Comparison of ENCODE assay signal across 2 cellular contexts in the genomic region with DNA sequence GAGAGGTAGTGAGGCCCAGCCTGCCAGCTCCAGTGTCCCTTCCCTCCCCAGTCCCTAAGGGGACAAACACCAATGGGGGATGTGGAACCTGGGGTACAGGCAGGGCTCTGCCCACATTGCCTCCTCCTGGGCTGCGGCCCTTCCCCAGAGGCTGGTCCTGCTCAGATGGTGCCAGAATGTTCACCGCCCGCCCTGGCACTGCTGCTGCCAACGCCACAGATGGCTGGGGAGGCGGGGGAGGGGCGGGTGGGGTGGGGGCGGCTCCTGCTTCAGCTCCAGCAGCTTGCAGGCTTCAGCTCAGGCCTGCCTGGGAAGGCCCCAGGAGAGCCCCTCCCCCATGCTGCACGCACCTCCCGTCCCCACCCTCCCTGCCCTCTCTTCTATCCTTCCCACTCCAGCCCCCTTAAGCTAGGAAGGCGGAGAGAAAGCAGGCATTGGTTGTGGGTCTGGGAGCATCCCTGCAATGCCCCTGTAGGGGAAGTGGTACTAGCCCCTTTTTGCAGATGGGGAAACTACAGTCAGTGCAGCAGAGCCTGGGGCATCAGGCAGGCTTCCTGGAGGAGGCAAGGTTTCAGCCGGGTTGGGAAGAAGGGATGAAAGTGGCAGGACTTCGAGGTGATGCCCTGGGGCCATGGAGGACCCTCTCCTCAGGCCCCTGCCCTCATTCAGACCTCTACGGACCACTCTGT.
TF ChIP-seq lines count a peak whose summit lies in the region.

No MANE protein-coding gene starts in this region.

TF ChIP-seq in GM23338, 12 proteins besides CTCF, POLR2A, EP300 and RAD21:
- TF ChIP-seq, protein P1, sequence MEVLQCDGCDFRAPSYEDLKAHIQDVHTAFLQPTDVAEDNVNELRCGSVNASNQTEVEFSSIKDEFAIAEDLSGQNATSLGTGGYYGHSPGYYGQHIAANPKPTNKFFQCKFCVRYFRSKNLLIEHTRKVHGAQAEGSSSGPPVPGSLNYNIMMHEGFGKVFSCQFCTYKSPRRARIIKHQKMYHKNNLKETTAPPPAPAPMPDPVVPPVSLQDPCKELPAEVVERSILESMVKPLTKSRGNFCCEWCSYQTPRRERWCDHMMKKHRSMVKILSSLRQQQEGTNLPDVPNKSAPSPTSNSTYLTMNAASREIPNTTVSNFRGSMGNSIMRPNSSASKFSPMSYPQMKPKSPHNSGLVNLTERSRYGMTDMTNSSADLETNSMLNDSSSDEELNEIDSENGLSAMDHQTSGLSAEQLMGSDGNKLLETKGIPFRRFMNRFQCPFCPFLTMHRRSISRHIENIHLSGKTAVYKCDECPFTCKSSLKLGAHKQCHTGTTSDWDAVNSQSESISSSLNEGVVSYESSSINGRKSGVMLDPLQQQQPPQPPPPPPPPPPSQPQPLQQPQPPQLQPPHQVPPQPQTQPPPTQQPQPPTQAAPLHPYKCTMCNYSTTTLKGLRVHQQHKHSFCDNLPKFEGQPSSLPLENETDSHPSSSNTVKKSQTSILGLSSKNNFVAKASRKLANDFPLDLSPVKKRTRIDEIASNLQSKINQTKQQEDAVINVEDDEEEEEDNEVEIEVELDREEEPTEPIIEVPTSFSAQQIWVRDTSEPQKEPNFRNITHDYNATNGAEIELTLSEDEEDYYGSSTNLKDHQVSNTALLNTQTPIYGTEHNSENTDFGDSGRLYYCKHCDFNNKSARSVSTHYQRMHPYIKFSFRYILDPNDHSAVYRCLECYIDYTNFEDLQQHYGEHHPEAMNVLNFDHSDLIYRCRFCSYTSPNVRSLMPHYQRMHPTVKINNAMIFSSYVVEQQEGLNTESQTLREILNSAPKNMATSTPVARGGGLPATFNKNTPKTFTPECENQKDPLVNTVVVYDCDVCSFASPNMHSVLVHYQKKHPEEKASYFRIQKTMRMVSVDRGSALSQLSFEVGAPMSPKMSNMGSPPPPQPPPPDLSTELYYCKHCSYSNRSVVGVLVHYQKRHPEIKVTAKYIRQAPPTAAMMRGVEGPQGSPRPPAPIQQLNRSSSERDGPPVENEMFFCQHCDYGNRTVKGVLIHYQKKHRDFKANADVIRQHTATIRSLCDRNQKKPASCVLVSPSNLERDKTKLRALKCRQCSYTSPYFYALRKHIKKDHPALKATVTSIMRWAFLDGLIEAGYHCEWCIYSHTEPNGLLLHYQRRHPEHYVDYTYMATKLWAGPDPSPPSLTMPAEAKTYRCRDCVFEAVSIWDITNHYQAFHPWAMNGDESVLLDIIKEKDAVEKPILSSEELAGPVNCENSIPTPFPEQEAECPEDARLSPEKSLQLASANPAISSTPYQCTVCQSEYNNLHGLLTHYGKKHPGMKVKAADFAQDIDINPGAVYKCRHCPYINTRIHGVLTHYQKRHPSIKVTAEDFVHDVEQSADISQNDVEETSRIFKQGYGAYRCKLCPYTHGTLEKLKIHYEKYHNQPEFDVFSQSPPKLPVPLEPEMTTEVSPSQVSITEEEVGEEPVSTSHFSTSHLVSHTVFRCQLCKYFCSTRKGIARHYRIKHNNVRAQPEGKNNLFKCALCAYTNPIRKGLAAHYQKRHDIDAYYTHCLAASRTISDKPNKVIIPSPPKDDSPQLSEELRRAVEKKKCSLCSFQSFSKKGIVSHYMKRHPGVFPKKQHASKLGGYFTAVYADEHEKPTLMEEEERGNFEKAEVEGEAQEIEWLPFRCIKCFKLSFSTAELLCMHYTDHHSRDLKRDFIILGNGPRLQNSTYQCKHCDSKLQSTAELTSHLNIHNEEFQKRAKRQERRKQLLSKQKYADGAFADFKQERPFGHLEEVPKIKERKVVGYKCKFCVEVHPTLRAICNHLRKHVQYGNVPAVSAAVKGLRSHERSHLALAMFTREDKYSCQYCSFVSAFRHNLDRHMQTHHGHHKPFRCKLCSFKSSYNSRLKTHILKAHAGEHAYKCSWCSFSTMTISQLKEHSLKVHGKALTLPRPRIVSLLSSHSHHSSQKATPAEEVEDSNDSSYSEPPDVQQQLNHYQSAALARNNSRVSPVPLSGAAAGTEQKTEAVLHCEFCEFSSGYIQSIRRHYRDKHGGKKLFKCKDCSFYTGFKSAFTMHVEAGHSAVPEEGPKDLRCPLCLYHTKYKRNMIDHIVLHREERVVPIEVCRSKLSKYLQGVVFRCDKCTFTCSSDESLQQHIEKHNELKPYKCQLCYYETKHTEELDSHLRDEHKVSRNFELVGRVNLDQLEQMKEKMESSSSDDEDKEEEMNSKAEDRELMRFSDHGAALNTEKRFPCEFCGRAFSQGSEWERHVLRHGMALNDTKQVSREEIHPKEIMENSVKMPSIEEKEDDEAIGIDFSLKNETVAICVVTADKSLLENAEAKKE (CRISPR knock-in tag; IDR thresholded peaks at IDR 0.05) = no peak
- TF ChIP-seq, protein P2, sequence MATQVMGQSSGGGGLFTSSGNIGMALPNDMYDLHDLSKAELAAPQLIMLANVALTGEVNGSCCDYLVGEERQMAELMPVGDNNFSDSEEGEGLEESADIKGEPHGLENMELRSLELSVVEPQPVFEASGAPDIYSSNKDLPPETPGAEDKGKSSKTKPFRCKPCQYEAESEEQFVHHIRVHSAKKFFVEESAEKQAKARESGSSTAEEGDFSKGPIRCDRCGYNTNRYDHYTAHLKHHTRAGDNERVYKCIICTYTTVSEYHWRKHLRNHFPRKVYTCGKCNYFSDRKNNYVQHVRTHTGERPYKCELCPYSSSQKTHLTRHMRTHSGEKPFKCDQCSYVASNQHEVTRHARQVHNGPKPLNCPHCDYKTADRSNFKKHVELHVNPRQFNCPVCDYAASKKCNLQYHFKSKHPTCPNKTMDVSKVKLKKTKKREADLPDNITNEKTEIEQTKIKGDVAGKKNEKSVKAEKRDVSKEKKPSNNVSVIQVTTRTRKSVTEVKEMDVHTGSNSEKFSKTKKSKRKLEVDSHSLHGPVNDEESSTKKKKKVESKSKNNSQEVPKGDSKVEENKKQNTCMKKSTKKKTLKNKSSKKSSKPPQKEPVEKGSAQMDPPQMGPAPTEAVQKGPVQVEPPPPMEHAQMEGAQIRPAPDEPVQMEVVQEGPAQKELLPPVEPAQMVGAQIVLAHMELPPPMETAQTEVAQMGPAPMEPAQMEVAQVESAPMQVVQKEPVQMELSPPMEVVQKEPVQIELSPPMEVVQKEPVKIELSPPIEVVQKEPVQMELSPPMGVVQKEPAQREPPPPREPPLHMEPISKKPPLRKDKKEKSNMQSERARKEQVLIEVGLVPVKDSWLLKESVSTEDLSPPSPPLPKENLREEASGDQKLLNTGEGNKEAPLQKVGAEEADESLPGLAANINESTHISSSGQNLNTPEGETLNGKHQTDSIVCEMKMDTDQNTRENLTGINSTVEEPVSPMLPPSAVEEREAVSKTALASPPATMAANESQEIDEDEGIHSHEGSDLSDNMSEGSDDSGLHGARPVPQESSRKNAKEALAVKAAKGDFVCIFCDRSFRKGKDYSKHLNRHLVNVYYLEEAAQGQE (IDR thresholded peaks at IDR 0.05; ENCODE audit: unreplicated experiment) = no peak
- TF ChIP-seq EZH2 (IDR thresholded peaks at IDR 0.05; ENCODE audit: low read depth, unreplicated experiment) = no peak
- no peak for TF ChIP-seq EZH2phosphoT487 (IDR thresholded peaks at IDR 0.05; ENCODE audit: unreplicated experiment)

TF ChIP-seq in WTC11, 78 proteins besides CTCF, POLR2A, EP300 and RAD21 (continued from another document):
- TF ChIP-seq, protein P3, sequence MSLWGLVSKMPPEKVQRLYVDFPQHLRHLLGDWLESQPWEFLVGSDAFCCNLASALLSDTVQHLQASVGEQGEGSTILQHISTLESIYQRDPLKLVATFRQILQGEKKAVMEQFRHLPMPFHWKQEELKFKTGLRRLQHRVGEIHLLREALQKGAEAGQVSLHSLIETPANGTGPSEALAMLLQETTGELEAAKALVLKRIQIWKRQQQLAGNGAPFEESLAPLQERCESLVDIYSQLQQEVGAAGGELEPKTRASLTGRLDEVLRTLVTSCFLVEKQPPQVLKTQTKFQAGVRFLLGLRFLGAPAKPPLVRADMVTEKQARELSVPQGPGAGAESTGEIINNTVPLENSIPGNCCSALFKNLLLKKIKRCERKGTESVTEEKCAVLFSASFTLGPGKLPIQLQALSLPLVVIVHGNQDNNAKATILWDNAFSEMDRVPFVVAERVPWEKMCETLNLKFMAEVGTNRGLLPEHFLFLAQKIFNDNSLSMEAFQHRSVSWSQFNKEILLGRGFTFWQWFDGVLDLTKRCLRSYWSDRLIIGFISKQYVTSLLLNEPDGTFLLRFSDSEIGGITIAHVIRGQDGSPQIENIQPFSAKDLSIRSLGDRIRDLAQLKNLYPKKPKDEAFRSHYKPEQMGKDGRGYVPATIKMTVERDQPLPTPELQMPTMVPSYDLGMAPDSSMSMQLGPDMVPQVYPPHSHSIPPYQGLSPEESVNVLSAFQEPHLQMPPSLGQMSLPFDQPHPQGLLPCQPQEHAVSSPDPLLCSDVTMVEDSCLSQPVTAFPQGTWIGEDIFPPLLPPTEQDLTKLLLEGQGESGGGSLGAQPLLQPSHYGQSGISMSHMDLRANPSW (CRISPR knock-in tag; conservative IDR thresholded peaks at IDR 0.05; ENCODE audit: low read depth) = no peak
